ENCODE assay signal across 1 cellular context in the genomic region with DNA sequence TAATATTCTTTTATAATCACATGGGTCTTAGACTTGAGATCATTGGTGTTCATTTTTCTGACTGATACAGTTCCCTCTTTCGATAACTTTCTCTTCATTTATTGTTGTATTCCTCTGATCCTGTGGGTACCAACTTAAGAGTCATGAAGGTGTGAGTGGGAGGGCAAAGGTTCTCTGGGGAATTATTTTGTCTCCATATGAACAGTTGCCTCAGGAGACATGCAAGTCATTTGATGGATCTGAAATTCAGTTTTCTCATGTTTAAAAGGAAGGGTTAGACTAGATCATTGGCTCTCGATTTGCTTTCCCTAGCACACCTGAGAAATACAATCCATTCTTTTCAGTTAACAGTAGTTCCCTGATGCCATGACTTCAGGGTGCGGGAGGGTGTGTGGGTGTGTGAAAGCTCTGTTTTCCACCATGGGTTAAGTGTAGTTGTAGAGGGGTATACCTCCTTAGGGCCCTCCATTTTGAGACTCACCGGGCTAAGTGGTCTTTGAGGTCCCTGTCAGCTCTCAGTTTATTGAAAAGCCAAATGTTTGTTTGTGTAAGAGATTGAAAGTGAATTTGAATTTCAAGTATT.
TF ChIP-seq lines count a peak whose summit lies in the region.

No MANE protein-coding gene starts in this region.

TF ChIP-seq in SK-N-SH, 30 proteins besides CTCF, POLR2A, EP300 and RAD21 (continued from another document):
- TF ChIP-seq, protein P1, sequence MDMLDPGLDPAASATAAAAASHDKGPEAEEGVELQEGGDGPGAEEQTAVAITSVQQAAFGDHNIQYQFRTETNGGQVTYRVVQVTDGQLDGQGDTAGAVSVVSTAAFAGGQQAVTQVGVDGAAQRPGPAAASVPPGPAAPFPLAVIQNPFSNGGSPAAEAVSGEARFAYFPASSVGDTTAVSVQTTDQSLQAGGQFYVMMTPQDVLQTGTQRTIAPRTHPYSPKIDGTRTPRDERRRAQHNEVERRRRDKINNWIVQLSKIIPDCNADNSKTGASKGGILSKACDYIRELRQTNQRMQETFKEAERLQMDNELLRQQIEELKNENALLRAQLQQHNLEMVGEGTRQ (IDR thresholded peaks at IDR 0.05; ENCODE audit: borderline replicate concordance, low read depth, low read length): no peak
- TF ChIP-seq FOSL2 (IDR thresholded peaks at IDR 0.05; ENCODE audit: borderline replicate concordance, low read depth) (no peak), MXI1 (IDR thresholded peaks at IDR 0.05; ENCODE audit: low read depth, low read length) (no peak), JUND (IDR thresholded peaks at IDR 0.05) (no peak)
- TF ChIP-seq, protein P2, sequence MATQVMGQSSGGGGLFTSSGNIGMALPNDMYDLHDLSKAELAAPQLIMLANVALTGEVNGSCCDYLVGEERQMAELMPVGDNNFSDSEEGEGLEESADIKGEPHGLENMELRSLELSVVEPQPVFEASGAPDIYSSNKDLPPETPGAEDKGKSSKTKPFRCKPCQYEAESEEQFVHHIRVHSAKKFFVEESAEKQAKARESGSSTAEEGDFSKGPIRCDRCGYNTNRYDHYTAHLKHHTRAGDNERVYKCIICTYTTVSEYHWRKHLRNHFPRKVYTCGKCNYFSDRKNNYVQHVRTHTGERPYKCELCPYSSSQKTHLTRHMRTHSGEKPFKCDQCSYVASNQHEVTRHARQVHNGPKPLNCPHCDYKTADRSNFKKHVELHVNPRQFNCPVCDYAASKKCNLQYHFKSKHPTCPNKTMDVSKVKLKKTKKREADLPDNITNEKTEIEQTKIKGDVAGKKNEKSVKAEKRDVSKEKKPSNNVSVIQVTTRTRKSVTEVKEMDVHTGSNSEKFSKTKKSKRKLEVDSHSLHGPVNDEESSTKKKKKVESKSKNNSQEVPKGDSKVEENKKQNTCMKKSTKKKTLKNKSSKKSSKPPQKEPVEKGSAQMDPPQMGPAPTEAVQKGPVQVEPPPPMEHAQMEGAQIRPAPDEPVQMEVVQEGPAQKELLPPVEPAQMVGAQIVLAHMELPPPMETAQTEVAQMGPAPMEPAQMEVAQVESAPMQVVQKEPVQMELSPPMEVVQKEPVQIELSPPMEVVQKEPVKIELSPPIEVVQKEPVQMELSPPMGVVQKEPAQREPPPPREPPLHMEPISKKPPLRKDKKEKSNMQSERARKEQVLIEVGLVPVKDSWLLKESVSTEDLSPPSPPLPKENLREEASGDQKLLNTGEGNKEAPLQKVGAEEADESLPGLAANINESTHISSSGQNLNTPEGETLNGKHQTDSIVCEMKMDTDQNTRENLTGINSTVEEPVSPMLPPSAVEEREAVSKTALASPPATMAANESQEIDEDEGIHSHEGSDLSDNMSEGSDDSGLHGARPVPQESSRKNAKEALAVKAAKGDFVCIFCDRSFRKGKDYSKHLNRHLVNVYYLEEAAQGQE (IDR thresholded peaks at IDR 0.05; ENCODE audit: low read depth, low read length): no peak
TF ChIP-seq in SK-N-SH: peak in this region for 0.
